Comparison of ENCODE assay signal across 8 cellular contexts in the genomic region with DNA sequence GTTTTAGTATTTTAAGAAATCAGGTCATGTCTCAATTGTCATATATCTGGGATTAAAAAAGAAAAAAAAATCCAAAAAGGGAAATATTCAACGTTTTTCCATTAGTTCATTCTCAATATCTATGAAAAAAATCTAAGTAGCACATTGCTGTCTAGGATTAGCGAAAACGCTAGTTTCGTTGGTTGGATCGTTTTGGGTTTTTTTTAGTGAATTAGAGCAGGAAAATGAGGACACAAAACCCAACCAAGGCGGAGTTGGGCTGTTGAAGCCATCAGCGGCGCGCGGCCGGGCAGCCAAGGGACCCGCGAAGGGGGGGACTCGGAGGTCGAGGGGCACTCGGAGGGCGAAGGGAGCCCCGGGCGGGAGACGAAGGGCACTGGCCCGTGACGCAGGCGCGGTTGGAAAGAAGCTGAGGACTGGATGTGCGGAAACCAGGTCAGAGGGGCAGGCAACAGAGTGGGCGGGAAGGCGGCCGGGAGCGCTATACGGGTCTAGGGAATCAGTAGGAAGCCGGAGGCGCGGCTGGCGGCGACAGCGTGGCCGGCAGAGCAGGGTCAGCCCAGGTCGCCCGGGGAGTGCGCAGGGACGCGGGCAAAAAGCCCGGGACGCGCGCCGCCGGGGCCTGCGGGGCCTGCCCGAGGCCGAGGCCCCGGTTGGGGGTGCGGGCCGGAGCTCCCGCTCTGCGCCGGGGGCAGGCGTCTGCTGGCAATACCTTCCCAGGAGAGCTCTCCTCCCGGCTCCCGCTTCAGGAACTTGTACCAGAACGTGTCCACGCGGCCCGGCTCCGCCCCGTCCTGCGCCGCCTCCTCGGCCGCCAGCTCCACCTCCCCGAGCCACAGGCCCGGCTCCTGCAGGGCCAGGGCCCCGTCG. TPM values are rescaled to one million over a fixed set of nuclear protein-coding genes. Genes with fewer than 3 reads are reported as not detected.
DNase-seq lines count a peak whose midpoint lies in the region; ATAC-seq and TF ChIP-seq lines count a peak whose summit lies in the region.

No MANE protein-coding gene starts in this region.

- H3K4me3 ChIP-seq in HCT116 (replicated peaks in 1 of 2; ENCODE audit: low read depth in 1 of 2, low read length in 2 of 2) (peak overlapping the region; percentile 59 to 69), MM.1S (ENCODE audit: low read length) (peak overlapping the region; percentile 68), SJSA1 (peak overlapping the region; percentile 74)

- DNase-seq in G401 (ENCODE audit: low spot score) (peak; percentile 83), HCT116 (ENCODE audit: low read depth, low spot score) (peak; percentile 75), MM.1S (peak; percentile 60), SJSA1 (ENCODE audit: low read depth in 1 of 2, low spot score in 2 of 2) (peak; percentile 86 to 92), germinal center (ENCODE audit: low spot score) (peak; percentile 63), occipital lobe (lab: John Stamatoyannopoulos, UW) (peak; percentile 82)
- peak; percentile 75 for DNase-seq in activated naive CD4-positive, alpha-beta T cell treated with anti-CD3 and anti-CD28 coated beads for 36 hours

- TF ChIP-seq POLR2A in HCT116 (IDR thresholded peaks at IDR 0.05; ENCODE audit: borderline replicate concordance, extremely low read depth, insufficient read depth, insufficient read length), result no peak

- H3K27ac Mint-ChIP-seq in activated naive CD4-positive, alpha-beta T cell treated with anti-CD3 and anti-CD28 coated beads for 36 hours, result peak overlapping the region; percentile 97

- H3K4me1 Mint-ChIP-seq in activated naive CD4-positive, alpha-beta T cell treated with anti-CD3 and anti-CD28 coated beads for 36 hours (ENCODE audit: low read depth), result peaks cover 21% of the 10 kb centered on the region

- RAD21 ChIA-PET in HCT116 (lab: Charles Lee; ENCODE audit: low non-redundant PET in 1 of 2, low total read pairs in 2 of 2, uncharacterized antibody in 2 of 2, unreplicated experiment in 2 of 2), result no interaction called here

- no peaks in the 10 kb centered on the region for H4K20me1 ChIP-seq in HCT116 (ENCODE audit: insufficient read depth)
- no peaks in the 10 kb centered on the region for H4K20me1 ChIP-seq in MM.1S (ENCODE audit: insufficient read depth, low read length)

- H2AFZ ChIP-seq in HCT116 (ENCODE audit: low read depth, low read length, poor library complexity, severe bottlenecking) (no peak overlapping the region), MM.1S (ENCODE audit: low read length) (peak overlapping the region; percentile 67)

- no peaks in the 10 kb centered on the region for H3K27me3 ChIP-seq in HCT116 (ENCODE audit: insufficient read depth, low read length)
- no peaks in the 10 kb centered on the region for H3K27me3 ChIP-seq in MM.1S (replicated peaks; ENCODE audit: insufficient read depth, low read length)
- no peaks in the 10 kb centered on the region for H3K27me3 ChIP-seq in SJSA1 (replicated peaks)

- TF ChIP-seq CTCF in HCT116 (IDR thresholded peaks at IDR 0.05 in 2 of 3, conservative IDR thresholded peaks at IDR 0.05 in 1 of 3; ENCODE audit: borderline replicate concordance in 1 of 3, insufficient read depth in 1 of 3, low read depth in 2 of 3, low read length in 2 of 3) (no peak), MM.1S (IDR thresholded peaks at IDR 0.05; ENCODE audit: low read length) (no peak)

- in situ Hi-C loops in G401 (cut with HindIII; ENCODE audit: low sequenced_read_pairs), result no loop called here

- no TSS peak for BruUV-seq in HCT116 (replicated peaks; lab: Mats Ljungman, UMichigan)

- H3K9ac ChIP-seq in HCT116 (ENCODE audit: low read length) (peak overlapping the region; percentile 89), MM.1S (ENCODE audit: low read length) (peak overlapping the region; percentile 78)

- ATAC-seq in HCT116, result peak; percentile 90

- H3K79me2 ChIP-seq in HCT116 (ENCODE audit: insufficient read depth, low read length) (no peaks in the 10 kb centered on the region), MM.1S (ENCODE audit: low read length) (no peaks in the 10 kb centered on the region)

- H3K27ac ChIP-seq in HCT116 (ENCODE audit: low read depth, low read length) (peak overlapping the region; percentile 85), MM.1S (ENCODE audit: low read length) (peak overlapping the region; percentile 64; the same call in 1 of the 2 replicates), SJSA1 (peak overlapping the region; percentile 91), temporal lobe (ENCODE audit: low read depth, low read length) (peak overlapping the region; percentile 87)

- no peaks in the 10 kb centered on the region for H3K27me3 Mint-ChIP-seq in activated naive CD4-positive, alpha-beta T cell treated with anti-CD3 and anti-CD28 coated beads for 36 hours (ENCODE audit: low read depth)

- no peak for TF ChIP-seq RAD21 in HCT116 (IDR thresholded peaks at IDR 0.05; ENCODE audit: low read depth)

- CTCF ChIA-PET in HCT116 (lab: Charles Lee), result interaction anchor here (0.7 kb wide), 1 partner anchor 153 kb away, joined by 4 read pairs; no protein-coding TSS in a partner anchor
- CTCF ChIA-PET in activated naive CD4-positive, alpha-beta T cell treated with anti-CD3 and anti-CD28 coated beads for 36 hours (lab: Charles Lee), result interaction anchor here (0.7 to 1.6 kb wide), 3 partner anchors 13 to 128 kb away, joined by 3 to 6 read pairs (median 3); partner anchors contain the start of gene FBXO30

- peaks cover 10 to 22% of the 10 kb centered on the region in 2 experiments for H3K4me1 ChIP-seq in HCT116 (ENCODE audit: control insufficient read depth in 1 of 2, insufficient read depth in 2 of 2, low read length in 2 of 2)
- 0 out of 2 replicates have a peak, but pooled peaks cover 2% of the 10 kb centered on the region for H3K4me1 ChIP-seq in MM.1S (ENCODE audit: low read length)
- H3K4me1 ChIP-seq in SJSA1 (replicated peaks), result peaks cover 14% of the 10 kb centered on the region

- peaks cover 6% of the 10 kb centered on the region for H3K9me3 Mint-ChIP-seq in activated naive CD4-positive, alpha-beta T cell treated with anti-CD3 and anti-CD28 coated beads for 36 hours

- H3K9me3 ChIP-seq in HCT116 (ENCODE audit: control insufficient read depth in 1 of 2, insufficient read depth in 1 of 2, low read depth in 1 of 2, low read length in 2 of 2) (no peaks in the 10 kb centered on the region), MM.1S (replicated peaks; ENCODE audit: insufficient read depth, low read length) (no peaks in the 10 kb centered on the region), SJSA1 (replicated peaks) (no peaks in the 10 kb centered on the region)

- intact Hi-C loops in HCT116 (cut with micrococcal nuclease), result loop anchor here (2.0 to 10.0 kb wide), 2 partner anchors 78 to 230 kb away; partner anchors contain the start of gene SHPRH
- intact Hi-C loops in activated naive CD4-positive, alpha-beta T cell treated with anti-CD3 and anti-CD28 coated beads for 36 hours (cut with micrococcal nuclease), result loop anchor here (1.0 to 5.0 kb wide), 7 partner anchors 9 to 1468 kb away; partner anchors contain the start of genes FBXO30, SHPRH and STXBP5

- no peaks in the 10 kb centered on the region for H3K9me2 ChIP-seq in HCT116 (ENCODE audit: insufficient read depth)
- H3K9me2 ChIP-seq in MM.1S (replicated peaks; ENCODE audit: insufficient read depth, low read length), result no peaks in the 10 kb centered on the region

- H3K36me3 ChIP-seq in HCT116 (ENCODE audit: control insufficient read depth in 1 of 2, insufficient read depth in 2 of 2, low read length in 2 of 2), result no peaks in the 10 kb centered on the region
- H3K36me3 ChIP-seq in MM.1S (replicated peaks; ENCODE audit: insufficient read depth, low read length), result no peaks in the 10 kb centered on the region
- no peaks in the 10 kb centered on the region for H3K36me3 ChIP-seq in SJSA1

- POLR2A ChIA-PET in HCT116 (lab: Charles Lee), result interaction anchor here (0.6 to 1.3 kb wide), 8 partner anchors 12 to 1110 kb away, joined by 3 to 9 read pairs (median 4); partner anchors contain the start of gene FBXO30

- H3K4me3 Mint-ChIP-seq in activated naive CD4-positive, alpha-beta T cell treated with anti-CD3 and anti-CD28 coated beads for 36 hours, result peak overlapping the region; percentile 94

- peaks cover 7% of the 10 kb centered on the region; the same call in 1 of the 2 replicates for H3F3A ChIP-seq in MM.1S (ENCODE audit: insufficient read depth, low read length)

- peaks cover 7% of the 10 kb centered on the region for H3K36me3 Mint-ChIP-seq in activated naive CD4-positive, alpha-beta T cell treated with anti-CD3 and anti-CD28 coated beads for 36 hours (ENCODE audit: low read depth)

- H3K4me2 ChIP-seq in HCT116 (ENCODE audit: low read length), result peak overlapping the region; percentile 97
- H3K4me2 ChIP-seq in MM.1S (ENCODE audit: low read depth, low read length), result peak overlapping the region; percentile 50; the same call in 1 of the 2 replicates

TF ChIP-seq in HCT116, 20 proteins besides CTCF, POLR2A, EP300 and RAD21 (continues in another document):
- no peak for TF ChIP-seq EZH2phosphoT487 (IDR thresholded peaks at IDR 0.05; ENCODE audit: borderline replicate concordance)
- TF ChIP-seq SP1 (IDR thresholded peaks at IDR 0.05; ENCODE audit: low read depth), result peak; percentile 61; the same call in 1 of the 2 replicates
- TF ChIP-seq YY1 (IDR thresholded peaks at IDR 0.05; ENCODE audit: extremely low read depth, insufficient replicate concordance, low read depth, low read length), result peak; percentile 24
- TF ChIP-seq CEBPB (IDR thresholded peaks at IDR 0.05; ENCODE audit: low read depth), result no peak
- peak; percentile 96 for TF ChIP-seq ZFX (IDR thresholded peaks at IDR 0.05)
- no peak for TF ChIP-seq ELF1 (IDR thresholded peaks at IDR 0.05; ENCODE audit: borderline replicate concordance, low read depth)
- no peak for TF ChIP-seq FOSL1 (IDR thresholded peaks at IDR 0.05; ENCODE audit: low read depth)
- TF ChIP-seq SIN3A (IDR thresholded peaks at IDR 0.05; ENCODE audit: low read depth), result peak; percentile 71

RNA-seq across cellular contexts. Expression of gene EPM2A, which starts 0.6 kb away (rescaled TPM):
- 8.0 and 8.5 TPM in 2 replicates for total RNA-seq in G401 (2014; rRNA removed; shearing (Covaris generic))
- total RNA-seq in HCT116 (2021; ENCODE audit: unreplicated experiment), result 6.4 TPM
- 2.8 and 5.6 TPM in 2 replicates for polyA plus RNA-seq in HCT116 (2012)
- 3.4 and 6.2 TPM in 2 replicates for total RNA-seq in SJSA1 (2014; rRNA removed; shearing (Covaris generic))
- total RNA-seq in activated naive CD4-positive, alpha-beta T cell treated with anti-CD3 and anti-CD28 coated beads for 36 hours, result 10 to 100 TPM in 1 of 2 experiments, 1 to 10 TPM in 1; 9.9 to 10.7 TPM
- 18.6 TPM for total RNA-seq in occipital lobe
- 16.2 TPM for total RNA-seq in temporal lobe

Comparison
In these comparisons a context has a peak if more than half of its experiments do, and no peak if none do; other contexts are left out.
1. Peak in every context shown above with its lines: DNase-seq, ATAC-seq, H3K4me3 ChIP-seq and H3K27ac ChIP-seq.